10 cellular contexts compared by ENCODE assay signal in genomic region chr18:48037481-48038271, GRCh38.
DNase-seq lines count a peak whose midpoint lies in the region; ATAC-seq, FAIRE-seq and TF ChIP-seq lines count a peak whose summit lies in the region.
"Had no signal": no experiment of that assay in that cellular context is flagged by ENCODE, and none has a peak within 500 bp of the region (broad histone marks: within the 10 kb centered on the region; RNA-seq: fewer than 3 reads in every experiment).

No MANE protein-coding gene starts in this region.

- H2AFZ ChIP-seq in HCT116 (ENCODE audit: low read depth, low read length, poor library complexity, severe bottlenecking) (no peak overlapping the region), keratinocyte (ENCODE audit: control insufficient read depth, low read length) (no peak overlapping the region)

- CTCF ChIA-PET in A549 (lab: Yijun Ruan, JAX) = interaction anchor here (0.6 to 13.3 kb wide), 5 partner anchors 12 to 428 kb away, joined by 3 to 175 read pairs (median 5); no protein-coding TSS in a partner anchor
- CTCF ChIA-PET in HCT116 (lab: Charles Lee) = interaction anchor here (0.6 to 2.6 kb wide), 11 partner anchors 11 to 419 kb away, joined by 3 to 22 read pairs (median 4); no protein-coding TSS in a partner anchor

- dilution Hi-C loops in keratinocyte (cut with MboI; ENCODE audit: extremely low pct_ligation_motif_present, low sequenced_read_pairs) = no loop called here

- DNase-seq in A549 (ENCODE audit: low read depth in 1 of 2, low spot score in 1 of 2) (peak in 1 of 2 experiments; percentile 19), HCT116 (ENCODE audit: low read depth, low spot score) (peak; percentile 26), WERI-Rb-1 (peak; percentile 91), keratinocyte (ENCODE audit: low read depth, low spot score) (no peak), NCI-H446 treated with DMSO at 0.1 percent for 48 hours (lab: John Stamatoyannopoulos, UW) (no peak)
- DNase-seq in stimulated activated naive B cell treated with anti-CD40 and anti-IgM and Interleukin-4, amounts not matched to agents 10 μg/mL and 1 μg/mL and 100 μg/mL, for 72 hours = no peak
- DNase-seq: activated CD8-positive, alpha-beta memory T cell treated with anti-CD3 and anti-CD28 coated beads, Interleukin-2, amount 10 ng/mL, durations not matched to agents 7 days and 5 days had no signal

- TF ChIP-seq CTCF in A549 (IDR thresholded peaks at IDR 0.05) (peak; percentile 21; the same call in 1 of the 3 replicates), HCT116 (IDR thresholded peaks at IDR 0.05 in 2 of 3, conservative IDR thresholded peaks at IDR 0.05 in 1 of 3; ENCODE audit: borderline replicate concordance in 1 of 3, insufficient read depth in 1 of 3, low read depth in 2 of 3, low read length in 2 of 3) (peak; percentile 63 to 92 (median 69)), WERI-Rb-1 (IDR thresholded peaks at IDR 0.05; ENCODE audit: low read depth, low read length) (peak; percentile 98), keratinocyte (optimal IDR thresholded peaks at IDR 0.05 in 1 of 3, IDR thresholded peaks at IDR 0.05 in 1 of 3, conservative IDR thresholded peaks at IDR 0.05 in 1 of 3; ENCODE audit: extremely low read depth in 1 of 3, insufficient read depth in 2 of 3, low read length in 3 of 3) (peak in 2 of 3 experiments; percentile 68 to 72)

- H3K9me3 ChIP-seq in A549 (no peaks in the 10 kb centered on the region), HCT116 (ENCODE audit: control insufficient read depth in 1 of 2, insufficient read depth in 1 of 2, low read depth in 1 of 2, low read length in 2 of 2) (no peaks in the 10 kb centered on the region), WERI-Rb-1 (ENCODE audit: severe bottlenecking) (no peaks in the 10 kb centered on the region), keratinocyte (ENCODE audit: control insufficient read depth, low read depth, low read length) (no peaks in the 10 kb centered on the region)

- 42% methylated on average over 11 of the region's 16 CpGs for WGBS in A549 (ENCODE audit: missing lambda C conversion rate)

- FAIRE-seq in A549 (lab: Jason Lieb, UNC) (no peak), keratinocyte (lab: Jason Lieb, UNC) (peak; percentile 64)

- H3K36me3 ChIP-seq in HCT116 (ENCODE audit: control insufficient read depth in 1 of 2, insufficient read depth in 2 of 2, low read length in 2 of 2) (no peaks in the 10 kb centered on the region), WERI-Rb-1 (no peaks in the 10 kb centered on the region), keratinocyte (ENCODE audit: control insufficient read depth in 2 of 2, extremely low read depth in 1 of 2, insufficient read depth in 2 of 2, low read length in 2 of 2) (no peaks in the 10 kb centered on the region)

- POLR2A ChIA-PET in A549 (lab: Yijun Ruan, JAX) (no interaction called here), HCT116 (lab: Charles Lee) (interaction anchor here (0.7 kb wide), 1 partner anchor 408 kb away, joined by 5 read pairs; no protein-coding TSS in a partner anchor)

- TF ChIP-seq RAD21 in A549 (conservative IDR thresholded peaks at IDR 0.05 in 1 of 2, IDR thresholded peaks at IDR 0.05 in 1 of 2) (peak; percentile 29 to 36; a peak in 2 of 5 replicates), HCT116 (IDR thresholded peaks at IDR 0.05; ENCODE audit: low read depth) (peak; percentile 82)

- no peaks in the 10 kb centered on the region for H3K9me2 ChIP-seq in HCT116 (ENCODE audit: insufficient read depth)

- H3K9ac ChIP-seq in HCT116 (ENCODE audit: low read length) (no peak overlapping the region), keratinocyte (ENCODE audit: control insufficient read depth, extremely low read depth, insufficient read depth, low read length) (no peak overlapping the region)

- peaks cover 20 to 32% of the 10 kb centered on the region in 2 donors for H3K27me3 Mint-ChIP-seq in stimulated activated naive B cell treated with anti-CD40 and anti-IgM and Interleukin-4, amounts not matched to agents 10 μg/mL and 1 μg/mL and 100 μg/mL, for 72 hours

- ATAC-seq in A549 = peak; percentile 63 to 84; a peak in 4 of 6 replicates
- peak; percentile 94 for ATAC-seq in HCT116
- ATAC-seq in stimulated activated naive B cell treated with anti-CD40 and anti-IgM and Interleukin-4, amounts not matched to agents 10 μg/mL and 1 μg/mL and 100 μg/mL, for 72 hours (replicated peaks) = no peak
- ATAC-seq in GM19324 (IDR thresholded peaks at IDR 0.05; ENCODE audit: low FRiP score, unreplicated experiment) = no peak
- ATAC-seq in HG03095 (IDR thresholded peaks at IDR 0.05; ENCODE audit: unreplicated experiment) = no peak
- ATAC-seq: activated CD8-positive, alpha-beta memory T cell treated with anti-CD3 and anti-CD28 coated beads, Interleukin-2, amount 10 ng/mL, durations not matched to agents 7 days and 5 days had no signal

- intact Hi-C loops in HCT116 (cut with micrococcal nuclease) = no loop called here

- no peaks in the 10 kb centered on the region for H3K4me1 ChIP-seq in A549
- H3K4me1 ChIP-seq in HCT116 (ENCODE audit: control insufficient read depth in 1 of 2, insufficient read depth in 2 of 2, low read length in 2 of 2) = peaks cover 0 to 10% of the 10 kb centered on the region in 2 experiments; a peak in 1 of 4 replicates
- peaks cover 3% of the 10 kb centered on the region for H3K4me1 ChIP-seq in keratinocyte (ENCODE audit: control insufficient read depth, extremely low read depth, insufficient read depth, low read length)

- TF ChIP-seq POLR2A in A549 (IDR thresholded peaks at IDR 0.05; ENCODE audit: low read length) (no peak), HCT116 (IDR thresholded peaks at IDR 0.05; ENCODE audit: borderline replicate concordance, extremely low read depth, insufficient read depth, insufficient read length) (no peak)

- TF ChIP-seq EP300 in A549 (IDR thresholded peaks at IDR 0.05) = no peak

- RAD21 ChIA-PET in HCT116 (lab: Charles Lee; ENCODE audit: low non-redundant PET in 1 of 2, low total read pairs in 2 of 2, uncharacterized antibody in 2 of 2, unreplicated experiment in 2 of 2) = no interaction called here

- no peaks in the 10 kb centered on the region for H3K9me3 Mint-ChIP-seq in stimulated activated naive B cell treated with anti-CD40 and anti-IgM and Interleukin-4, amounts not matched to agents 10 μg/mL and 1 μg/mL and 100 μg/mL, for 72 hours
- H3K9me3 Mint-ChIP-seq: stimulated activated naive CD8-positive, alpha-beta T cell treated with anti-CD3 and anti-CD28 coated beads, Interleukin-15, Interleukin-2, amounts not matched to agents 100 ng/mL and 50 ng/mL, for 24 hours had no signal

- H3K4me3 ChIP-seq in A549 = no peak overlapping the region
- H3K4me3 ChIP-seq in HCT116 (replicated peaks in 1 of 2; ENCODE audit: low read depth in 1 of 2, low read length in 2 of 2) = no peak overlapping the region
- H3K4me3 ChIP-seq in WERI-Rb-1 (ENCODE audit: low read depth, low read length) = no peak overlapping the region
- H3K4me3 ChIP-seq in keratinocyte (ENCODE audit: control insufficient read depth in 2 of 3, extremely low read depth in 1 of 3, insufficient read depth in 2 of 3, low read depth in 1 of 3, low read length in 3 of 3) = no peak overlapping the region

- H3K27ac Mint-ChIP-seq in stimulated activated naive B cell treated with anti-CD40 and anti-IgM and Interleukin-4, amounts not matched to agents 10 μg/mL and 1 μg/mL and 100 μg/mL, for 72 hours = no peak overlapping the region
- H3K27ac Mint-ChIP-seq: activated CD8-positive, alpha-beta memory T cell treated with anti-CD3 and anti-CD28 coated beads, Interleukin-2, amount 10 ng/mL, durations not matched to agents 7 days and 5 days; stimulated activated naive CD8-positive, alpha-beta T cell treated with anti-CD3 and anti-CD28 coated beads, Interleukin-15, Interleukin-2, amounts not matched to agents 100 ng/mL and 50 ng/mL, for 24 hours had no signal

- H4K20me1 ChIP-seq in HCT116 (ENCODE audit: insufficient read depth) = no peaks in the 10 kb centered on the region
- no peaks in the 10 kb centered on the region for H4K20me1 ChIP-seq in keratinocyte (ENCODE audit: control insufficient read depth, extremely low read depth, insufficient read depth, low read length)

- H3K36me3 Mint-ChIP-seq in stimulated activated naive B cell treated with anti-CD40 and anti-IgM and Interleukin-4, amounts not matched to agents 10 μg/mL and 1 μg/mL and 100 μg/mL, for 72 hours = no peaks in the 10 kb centered on the region
- H3K36me3 Mint-ChIP-seq: activated CD8-positive, alpha-beta memory T cell treated with anti-CD3 and anti-CD28 coated beads, Interleukin-2, amount 10 ng/mL, durations not matched to agents 7 days and 5 days had no signal

- no peak overlapping the region for H3K4me3 Mint-ChIP-seq in stimulated activated naive B cell treated with anti-CD40 and anti-IgM and Interleukin-4, amounts not matched to agents 10 μg/mL and 1 μg/mL and 100 μg/mL, for 72 hours
- H3K4me3 Mint-ChIP-seq: activated CD8-positive, alpha-beta memory T cell treated with anti-CD3 and anti-CD28 coated beads, Interleukin-2, amount 10 ng/mL, durations not matched to agents 7 days and 5 days; stimulated activated naive CD8-positive, alpha-beta T cell treated with anti-CD3 and anti-CD28 coated beads, Interleukin-15, Interleukin-2, amounts not matched to agents 100 ng/mL and 50 ng/mL, for 24 hours had no signal

- H3K9me1 ChIP-seq in keratinocyte (ENCODE audit: control insufficient read depth, extremely low read depth, insufficient read depth, low read length) = no peaks in the 10 kb centered on the region

- BruUV-seq in HCT116 (replicated peaks; lab: Mats Ljungman, UMichigan) = no TSS peak

- H3K27me3 ChIP-seq in HCT116 (ENCODE audit: insufficient read depth, low read length) (no peaks in the 10 kb centered on the region), WERI-Rb-1 (ENCODE audit: insufficient read depth, low read depth, severe bottlenecking) (no peaks in the 10 kb centered on the region), keratinocyte (ENCODE audit: control insufficient read depth, extremely low read depth, insufficient read depth, low read length) (no peaks in the 10 kb centered on the region)

- H3K4me1 Mint-ChIP-seq in stimulated activated naive B cell treated with anti-CD40 and anti-IgM and Interleukin-4, amounts not matched to agents 10 μg/mL and 1 μg/mL and 100 μg/mL, for 72 hours = no peaks in the 10 kb centered on the region
- H3K4me1 Mint-ChIP-seq: activated CD8-positive, alpha-beta memory T cell treated with anti-CD3 and anti-CD28 coated beads, Interleukin-2, amount 10 ng/mL, durations not matched to agents 7 days and 5 days had no signal

- H3K4me2 ChIP-seq in A549 (no peak overlapping the region), HCT116 (ENCODE audit: low read length) (no peak overlapping the region), keratinocyte (ENCODE audit: control insufficient read depth, extremely low read depth, insufficient read depth, low read depth, low read length) (no peak overlapping the region)

- no peak overlapping the region for H3K27ac ChIP-seq in A549
- no peak overlapping the region for H3K27ac ChIP-seq in HCT116 (ENCODE audit: low read depth, low read length)
- H3K27ac ChIP-seq in WERI-Rb-1 = peak overlapping the region; percentile 78
- H3K27ac ChIP-seq in keratinocyte (ENCODE audit: control insufficient read depth, insufficient read depth, low read length) = no peak overlapping the region

- H3K79me2 ChIP-seq in HCT116 (ENCODE audit: insufficient read depth, low read length) (no peaks in the 10 kb centered on the region), keratinocyte (ENCODE audit: control insufficient read depth, insufficient read depth, low read length) (no peaks in the 10 kb centered on the region)

TF ChIP-seq in HCT116, 20 proteins besides CTCF, POLR2A, EP300 and RAD21 (continues in another document):
- TF ChIP-seq EGR1 (IDR thresholded peaks at IDR 0.05; ENCODE audit: low read depth) = no peak

Comparison
In these comparisons a context has a peak if more than half of its experiments do, and no peak if none do; other contexts are left out.
1. ATAC-seq: peak in A549 (2 of 2) and HCT116 (single experiment); none in stimulated activated naive B cell treated with anti-CD40 and anti-IgM and Interleukin-4, amounts not matched to agents 10 μg/mL and 1 μg/mL and 100 μg/mL, for 72 hours (0 of 2), GM19324 (single experiment) and HG03095 (single experiment).
2. DNase-seq: peak in HCT116 (single experiment) and WERI-Rb-1 (single experiment); none in keratinocyte (single experiment), stimulated activated naive B cell treated with anti-CD40 and anti-IgM and Interleukin-4, amounts not matched to agents 10 μg/mL and 1 μg/mL and 100 μg/mL, for 72 hours (single experiment) and NCI-H446 treated with DMSO at 0.1 percent for 48 hours (single experiment).
3. CTCF ChIP-seq: peak in every context shown above with its lines; median percentile 98 in WERI-Rb-1; 70 in keratinocyte; 69 in HCT116; 21 in A549.
4. Of the 6 proteins assayed by ChIP-seq in both A549 and HCT116: peak only in A549: none; only in HCT116: none; in both: CTCF and RAD21; in neither: 4.